In the genomic region with DNA sequence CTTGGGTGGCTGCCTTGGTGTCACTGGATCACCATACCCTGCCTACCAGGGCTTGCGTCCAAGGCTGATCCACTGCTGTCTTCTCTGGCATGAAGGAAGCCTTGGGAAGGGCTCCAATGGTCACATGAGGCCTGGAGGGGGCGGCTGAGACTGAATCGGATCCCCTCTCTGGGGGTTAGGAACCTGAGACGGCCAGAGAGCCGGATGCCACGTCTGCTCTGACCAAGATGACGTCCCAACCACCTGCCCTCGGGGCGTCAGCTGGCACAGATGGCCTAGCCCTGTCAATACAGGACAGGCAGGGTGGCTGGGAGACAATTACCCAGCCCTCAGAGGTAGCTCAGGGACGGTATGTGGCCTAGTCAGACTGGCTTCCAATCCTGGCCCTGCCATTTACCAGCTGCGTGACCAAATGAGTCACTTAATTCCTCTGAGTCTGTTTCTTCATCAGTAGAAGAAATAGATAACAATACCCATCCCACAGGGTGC, we compare ENCODE assay signal across 2 cellular contexts.
TF ChIP-seq lines count a peak whose summit lies in the region.

No MANE protein-coding gene starts in this region.

TF ChIP-seq in SK-N-SH, 30 proteins besides CTCF, POLR2A, EP300 and RAD21 (continued from another document):
- TF ChIP-seq, protein P1, sequence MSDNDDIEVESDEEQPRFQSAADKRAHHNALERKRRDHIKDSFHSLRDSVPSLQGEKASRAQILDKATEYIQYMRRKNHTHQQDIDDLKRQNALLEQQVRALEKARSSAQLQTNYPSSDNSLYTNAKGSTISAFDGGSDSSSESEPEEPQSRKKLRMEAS (IDR thresholded peaks at IDR 0.05; ENCODE audit: low read depth) = no peak
- TF ChIP-seq RCOR1 (IDR thresholded peaks at IDR 0.05; ENCODE audit: low read length) = 0 out of 2 replicates have a peak, but pooled peaks have one; percentile 16
TF ChIP-seq in SK-N-SH: peak in this region for 2.

TF ChIP-seq in SK-N-SH treated with all-trans-retinoic acid at 6 μM for 48 hours, 23 proteins besides CTCF, POLR2A, EP300 and RAD21 (continued from another document):
- TF ChIP-seq, protein P2, sequence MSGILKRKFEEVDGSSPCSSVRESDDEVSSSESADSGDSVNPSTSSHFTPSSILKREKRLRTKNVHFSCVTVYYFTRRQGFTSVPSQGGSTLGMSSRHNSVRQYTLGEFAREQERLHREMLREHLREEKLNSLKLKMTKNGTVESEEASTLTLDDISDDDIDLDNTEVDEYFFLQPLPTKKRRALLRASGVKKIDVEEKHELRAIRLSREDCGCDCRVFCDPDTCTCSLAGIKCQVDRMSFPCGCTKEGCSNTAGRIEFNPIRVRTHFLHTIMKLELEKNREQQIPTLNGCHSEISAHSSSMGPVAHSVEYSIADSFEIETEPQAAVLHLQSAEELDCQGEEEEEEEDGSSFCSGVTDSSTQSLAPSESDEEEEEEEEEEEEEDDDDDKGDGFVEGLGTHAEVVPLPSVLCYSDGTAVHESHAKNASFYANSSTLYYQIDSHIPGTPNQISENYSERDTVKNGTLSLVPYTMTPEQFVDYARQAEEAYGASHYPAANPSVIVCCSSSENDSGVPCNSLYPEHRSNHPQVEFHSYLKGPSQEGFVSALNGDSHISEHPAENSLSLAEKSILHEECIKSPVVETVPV (CRISPR knock-in tag; IDR thresholded peaks at IDR 0.05) = no peak
- no peak for TF ChIP-seq ISL1 (CRISPR knock-in tag; IDR thresholded peaks at IDR 0.05)
- TF ChIP-seq, protein P3, sequence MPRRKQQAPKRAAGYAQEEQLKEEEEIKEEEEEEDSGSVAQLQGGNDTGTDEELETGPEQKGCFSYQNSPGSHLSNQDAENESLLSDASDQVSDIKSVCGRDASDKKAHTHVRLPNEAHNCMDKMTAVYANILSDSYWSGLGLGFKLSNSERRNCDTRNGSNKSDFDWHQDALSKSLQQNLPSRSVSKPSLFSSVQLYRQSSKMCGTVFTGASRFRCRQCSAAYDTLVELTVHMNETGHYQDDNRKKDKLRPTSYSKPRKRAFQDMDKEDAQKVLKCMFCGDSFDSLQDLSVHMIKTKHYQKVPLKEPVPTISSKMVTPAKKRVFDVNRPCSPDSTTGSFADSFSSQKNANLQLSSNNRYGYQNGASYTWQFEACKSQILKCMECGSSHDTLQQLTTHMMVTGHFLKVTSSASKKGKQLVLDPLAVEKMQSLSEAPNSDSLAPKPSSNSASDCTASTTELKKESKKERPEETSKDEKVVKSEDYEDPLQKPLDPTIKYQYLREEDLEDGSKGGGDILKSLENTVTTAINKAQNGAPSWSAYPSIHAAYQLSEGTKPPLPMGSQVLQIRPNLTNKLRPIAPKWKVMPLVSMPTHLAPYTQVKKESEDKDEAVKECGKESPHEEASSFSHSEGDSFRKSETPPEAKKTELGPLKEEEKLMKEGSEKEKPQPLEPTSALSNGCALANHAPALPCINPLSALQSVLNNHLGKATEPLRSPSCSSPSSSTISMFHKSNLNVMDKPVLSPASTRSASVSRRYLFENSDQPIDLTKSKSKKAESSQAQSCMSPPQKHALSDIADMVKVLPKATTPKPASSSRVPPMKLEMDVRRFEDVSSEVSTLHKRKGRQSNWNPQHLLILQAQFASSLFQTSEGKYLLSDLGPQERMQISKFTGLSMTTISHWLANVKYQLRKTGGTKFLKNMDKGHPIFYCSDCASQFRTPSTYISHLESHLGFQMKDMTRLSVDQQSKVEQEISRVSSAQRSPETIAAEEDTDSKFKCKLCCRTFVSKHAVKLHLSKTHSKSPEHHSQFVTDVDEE (CRISPR knock-in tag; IDR thresholded peaks at IDR 0.05) = no peak
- no peak for TF ChIP-seq OSR1 (CRISPR knock-in tag; IDR thresholded peaks at IDR 0.05)
TF ChIP-seq in SK-N-SH treated with all-trans-retinoic acid at 6 μM for 48 hours: peak in this region for 0.
